7 cellular contexts compared by ENCODE assay signal in the genomic region with DNA sequence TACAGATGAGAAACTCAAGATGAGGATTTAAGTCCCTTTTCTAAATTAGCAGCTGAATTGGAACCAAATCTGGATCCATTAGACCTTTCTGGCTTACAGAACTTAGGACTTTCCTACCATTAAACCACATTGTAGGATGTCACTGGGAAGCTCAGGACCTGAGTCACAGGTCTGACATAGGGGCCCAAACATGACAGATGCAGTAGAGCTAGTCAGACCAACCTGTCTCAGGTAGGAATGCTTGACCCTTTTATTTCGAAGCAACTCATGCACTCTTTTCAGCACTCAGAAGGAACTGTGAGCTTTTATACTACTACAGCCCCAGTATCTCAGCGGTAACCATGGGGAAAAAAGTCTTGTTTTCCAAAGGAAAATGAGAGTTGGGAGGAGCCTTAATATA. TPM values are rescaled to one million over a fixed set of nuclear protein-coding genes. Genes with fewer than 3 reads are reported as not detected.
DNase-seq lines count a peak whose midpoint lies in the region; ATAC-seq, FAIRE-seq and TF ChIP-seq lines count a peak whose summit lies in the region.
"Had no signal": no experiment of that assay in that cellular context is flagged by ENCODE, and none has a peak within 500 bp of the region (broad histone marks: within the 10 kb centered on the region; RNA-seq: fewer than 3 reads in every experiment).

No MANE protein-coding gene starts in this region.

- no peak for TF ChIP-seq POLR2A in IMR-90 (IDR thresholded peaks at IDR 0.05; ENCODE audit: low read depth, low read length)
- TF ChIP-seq POLR2A in GM12878 (IDR thresholded peaks at IDR 0.05; ENCODE audit: low read depth, low read length), result no peak

- 80% methylated on average over 1 of the region's 2 CpGs; no CpG with 5 or more reads in 1 of the 2 experiments for WGBS in IMR-90 (ENCODE audit: extremely low coverage in 2 of 2, insufficient read length in 1 of 2), 2 experiments
- WGBS in GM12878 (ENCODE audit: insufficient coverage, insufficient replicate concordance, low lambda C conversion rate, missing lambda C conversion rate), result 93% methylated on average over 2 of the region's 2 CpGs
- WGBS in pancreas, 2 donors, result 63 to 75% methylated on average over 2 of the region's 2 CpGs

- no peak overlapping the region for H4K5ac ChIP-seq in IMR-90 (ENCODE audit: low read depth, low read length)

- no peak overlapping the region for H2AFZ ChIP-seq in IMR-90 (replicated peaks; ENCODE audit: low read length, poor library complexity)
- no peak overlapping the region for H2AFZ ChIP-seq in GM12878 (ENCODE audit: control insufficient read depth, low read depth, low read length)

- no peak for TF ChIP-seq EP300 in GM12878 (IDR thresholded peaks at IDR 0.05; ENCODE audit: borderline replicate concordance in 1 of 2, control insufficient read depth in 1 of 2, low read depth in 2 of 2, low read length in 2 of 2)

- SMC1A ChIA-PET in GM12878 (lab: Charles Lee; ENCODE audit: uncharacterized antibody, unreplicated experiment), result interaction anchor here (0.7 to 2.0 kb wide), 6 partner anchors 9 to 187 kb away, joined by 3 to 10 read pairs (median 4); a partner anchor contains a TSS

- peaks cover 8% of the 10 kb centered on the region; the same call in 1 of the 2 replicates for H3K9me1 ChIP-seq in IMR-90 (ENCODE audit: insufficient read depth, low read length)

- no peak for DNase-seq in IMR-90
- DNase-seq in GM12878 (ENCODE audit: low read depth, low spot score), result no peak
- DNase-seq in pancreas, result no peak
- no peak for DNase-seq in NCI-H2171 (lab: John Stamatoyannopoulos, UW)
- no peak for DNase-seq in SW480 (ENCODE audit: low spot score)
- no peak for DNase-seq in activated T-cell treated with anti-CD3 and anti-CD28 coated beads, Interleukin-2, amount 50 U/mL, for 1 hour
- DNase-seq: NCI-H1694 had no signal

- H2AK5ac ChIP-seq in IMR-90 (ENCODE audit: low read depth, low read length), result no peak overlapping the region

- BruUV-seq in IMR-90 (replicated peaks; lab: Mats Ljungman, UMichigan) (no TSS peak), GM12878 (replicated peaks; lab: Mats Ljungman, UMichigan) (no TSS peak)

- POLR2A ChIA-PET in IMR-90 (lab: Charles Lee; ENCODE audit: unreplicated experiment), result no interaction called here
- POLR2A ChIA-PET in GM12878 (lab: Charles Lee), result interaction anchor here (0.5 to 2.2 kb wide), 9 partner anchors 12 to 757 kb away, joined by 3 to 11 read pairs (median 5); a partner anchor contains a TSS

- no peak overlapping the region for H3K4me2 ChIP-seq in IMR-90 (ENCODE audit: low read depth, low read length)
- H3K4me2 ChIP-seq in GM12878 (ENCODE audit: control insufficient read depth, insufficient read depth), result peak overlapping the region; percentile 78

- CTCF ChIA-PET in IMR-90 (lab: Yijun Ruan, JAX) (interaction anchor here (1.1 kb wide), 1 partner anchor 187 kb away, joined by 3 read pairs; no protein-coding TSS in a partner anchor), GM12878 (lab: Yijun Ruan, JAX) (interaction anchor here (0.6 to 3.6 kb wide), 13 partner anchors 8 to 230 kb away, joined by 3 to 35 read pairs (median 4); a partner anchor contains a TSS)

- in situ Hi-C loops in IMR-90 (cut with MboI; ENCODE audit: low sequenced_read_pairs) (no loop called here), GM12878 (cut with MboI) (no loop called here)

- H3K27me3 ChIP-seq in IMR-90 (ENCODE audit: control insufficient read depth, insufficient read depth, low read length) (no peaks in the 10 kb centered on the region), GM12878 (replicated peaks in 1 of 2; ENCODE audit: control insufficient read depth in 2 of 2, insufficient read depth in 2 of 2, low read length in 1 of 2) (no peaks in the 10 kb centered on the region), pancreas (no peaks in the 10 kb centered on the region)

- no peak overlapping the region for H3K27ac ChIP-seq in IMR-90 (ENCODE audit: insufficient read depth, low read length)
- peak overlapping the region; percentile 83 for H3K27ac ChIP-seq in GM12878 (ENCODE audit: control insufficient read depth, insufficient read depth)
- peak overlapping the region; percentile 85 to 89 (median 86) for H3K27ac ChIP-seq in pancreas

- FAIRE-seq in GM12878 (lab: Jason Lieb, UNC), result no peak
- no peak for FAIRE-seq in pancreas (lab: Jason Lieb, UNC)

- dilution Hi-C loops in IMR-90 (cut with HindIII; ENCODE audit: low sequenced_read_pairs, unreplicated experiment), result no loop called here

- H3K4me3 ChIP-seq in IMR-90 (ENCODE audit: insufficient read depth, low read depth, low read length) (no peak overlapping the region), GM12878 (peak overlapping the region; percentile 34), pancreas (peak overlapping the region in 1 of 4 donors; percentile 8)

- H4K8ac ChIP-seq in IMR-90 (ENCODE audit: low read depth in 2 of 2, low read length in 2 of 2), result 0 out of 4 replicates have a peak overlapping the region, but pooled peaks of 1 of the 2 experiments have one; percentile 89

- H3K79me2 ChIP-seq in GM12878 (ENCODE audit: control insufficient read depth, insufficient read depth, low read length), result peaks cover 43% of the 10 kb centered on the region

- intact Hi-C loops in IMR-90 (cut with micrococcal nuclease) (loop anchor here (1.0 kb wide), 1 partner anchor 187 kb away; no protein-coding TSS in a partner anchor), GM12878 (cut with micrococcal nuclease; ENCODE audit: unreplicated experiment) (loop anchor here (5.0 to 10.0 kb wide), 3 partner anchors 164 to 294 kb away; a partner anchor contains a TSS), pancreas (cut with DNase I) (loop anchor here in 1 of 3 donors (10.0 kb wide), 1 partner anchor 186 kb away; no protein-coding TSS in a partner anchor)

- no peak overlapping the region for H4K91ac ChIP-seq in IMR-90 (ENCODE audit: insufficient read depth, low read depth, low read length)

- H2BK15ac ChIP-seq in IMR-90 (ENCODE audit: low read depth, low read length), result no peak overlapping the region

- H2BK120ac ChIP-seq in IMR-90 (ENCODE audit: low read depth, low read length), result no peak overlapping the region

- H3K4ac ChIP-seq in IMR-90 (ENCODE audit: low read depth, low read length), result no peak overlapping the region

- H3K4me1 ChIP-seq in IMR-90 (ENCODE audit: control insufficient read depth, insufficient read depth, low read length) (peaks cover 12% of the 10 kb centered on the region), GM12878 (ENCODE audit: control insufficient read depth, insufficient read depth, low read length) (peaks cover 48% of the 10 kb centered on the region), pancreas (peaks cover 27 to 47% (median 30%) of the 10 kb centered on the region in 3 donors)

- H3K18ac ChIP-seq in IMR-90 (ENCODE audit: low read depth, low read length), result no peak overlapping the region

- H4K20me1 ChIP-seq in IMR-90 (ENCODE audit: insufficient read depth, low read length) (peaks cover 22% of the 10 kb centered on the region), GM12878 (ENCODE audit: control insufficient read depth, insufficient read depth) (no peaks in the 10 kb centered on the region)

- H3K56ac ChIP-seq in IMR-90 (ENCODE audit: extremely low read depth, insufficient read depth, low read length), result no peak overlapping the region

- no peak overlapping the region for H2BK20ac ChIP-seq in IMR-90 (ENCODE audit: low read depth, low read length)

- H3K23ac ChIP-seq in IMR-90 (ENCODE audit: low read depth, low read length), result no peak overlapping the region

- TF ChIP-seq CTCF in IMR-90 (conservative IDR thresholded peaks at IDR 0.05; ENCODE audit: low read depth, low read length) (no peak), GM12878 (IDR thresholded peaks at IDR 0.05 in 2 of 3, conservative IDR thresholded peaks at IDR 0.05 in 1 of 3; ENCODE audit: control insufficient read depth in 2 of 3, extremely low read depth in 1 of 3, insufficient read depth in 1 of 3, low read depth in 3 of 3, low read length in 3 of 3) (no peak), pancreas (IDR thresholded peaks at IDR 0.05) (no peak)

- H3K79me1 ChIP-seq in IMR-90 (ENCODE audit: low read depth in 1 of 2, low read length in 2 of 2), result peaks cover 12 to 63% of the 10 kb centered on the region in 2 experiments

- no peak for ATAC-seq in IMR-90 (ENCODE audit: low read depth)
- ATAC-seq in GM12878, result no peak
- ATAC-seq in pancreas, result no peak

- no peak for TF ChIP-seq RAD21 in IMR-90 (IDR thresholded peaks at IDR 0.05; ENCODE audit: low read length)
- no peak for TF ChIP-seq RAD21 in GM12878 (IDR thresholded peaks at IDR 0.05; ENCODE audit: insufficient read depth, low read depth, low read length)

- H3K9ac ChIP-seq in IMR-90 (ENCODE audit: low read depth, low read length) (no peak overlapping the region), GM12878 (ENCODE audit: control insufficient read depth, insufficient read depth, low read length) (peak overlapping the region; percentile 18; the same call in 1 of the 2 replicates)

- no peaks in the 10 kb centered on the region for H3K9me3 ChIP-seq in IMR-90 (ENCODE audit: control insufficient read depth, insufficient read depth, low read length)
- H3K9me3 ChIP-seq in GM12878 (replicated peaks; ENCODE audit: control insufficient read depth, insufficient read depth, low read length), result no peaks in the 10 kb centered on the region
- H3K9me3 ChIP-seq in pancreas, result no peaks in the 10 kb centered on the region

- RAD21 ChIA-PET in GM12878 (lab: Charles Lee; ENCODE audit: unreplicated experiment), result interaction anchor here (0.5 to 2.3 kb wide), 11 partner anchors 10 to 189 kb away, joined by 3 to 12 read pairs (median 4); no protein-coding TSS in a partner anchor

- H3K36me3 ChIP-seq in IMR-90 (ENCODE audit: control insufficient read depth, insufficient read depth, low read length), result peaks cover 26% of the 10 kb centered on the region
- peaks cover 5 to 19% of the 10 kb centered on the region in 2 experiments for H3K36me3 ChIP-seq in GM12878 (ENCODE audit: control insufficient read depth in 2 of 2, insufficient read depth in 2 of 2, low read length in 1 of 2)
- peaks cover 0 to 2% (median 0%) of the 10 kb centered on the region in 3 donors for H3K36me3 ChIP-seq in pancreas

- H2BK5ac ChIP-seq in IMR-90 (ENCODE audit: low read depth, low read length, poor library complexity, severe bottlenecking), result peak overlapping the region; percentile 21

- H2AK9ac ChIP-seq in IMR-90 (replicated peaks; ENCODE audit: low read depth, low read length, poor library complexity), result no peak overlapping the region

- no peak overlapping the region for H3K14ac ChIP-seq in IMR-90 (replicated peaks; ENCODE audit: low read depth, low read length)

RNA-seq across cellular contexts. Expression of a gene that starts 2.5 kb away (rescaled TPM):
- total RNA-seq in IMR-90 (2012; rRNA removed), result 15.6 and 18.5 TPM in 2 replicates
- polyA plus RNA-seq in IMR-90 (2012; rRNA removed), result 60.8 and 71.1 TPM in 2 replicates
- 84.6 and 99.1 TPM in 2 replicates for polyA plus RNA-seq in IMR-90 (2012; cell fraction: cytosol; rRNA removed)
- 302 and 389 TPM in 2 replicates for polyA plus RNA-seq in IMR-90 (2012; cell fraction: nucleus; rRNA removed; ENCODE audit: low replicate concordance)
- 10.2 and 10.5 TPM in 2 replicates for total RNA-seq in GM12878 (2013; cell fraction: nucleolus; rRNA removed)
- 25.7 and 31.0 TPM in 2 replicates for total RNA-seq in GM12878 (2014; rRNA removed)
- total RNA-seq in GM12878 (2014; rRNA removed; fragmentation: Illumina TruSeq; extraction: Trizol), result 11.9 and 12.1 TPM in 2 replicates
- total RNA-seq in GM12878 (2021), result 27.6 and 30.3 TPM in 2 replicates
- polyA plus RNA-seq in GM12878 (2011; ENCODE audit: low read depth), result 18.3 TPM
- 15.0 and 22.3 TPM in 2 replicates for polyA plus RNA-seq in GM12878 (2011; rRNA removed)
- polyA plus RNA-seq in GM12878 (2011; cell fraction: cytosol; rRNA removed), result 29.7 and 37.0 TPM in 2 replicates
- polyA plus RNA-seq in GM12878 (2011; cell fraction: nucleus; rRNA removed), result 63.9 and 79.7 TPM in 2 replicates
- polyA plus RNA-seq in GM12878 (2012), result 29.2 and 29.8 TPM in 2 replicates
- polyA plus RNA-seq in GM12878 (2014; fragmentation: Illumina TruSeq; extraction: Trizol), result 14.1 and 15.1 TPM in 2 replicates
- 10 to 100 TPM in 1 of 2 experiments, 1 to 10 TPM in 1; 8.0 to 12.8 TPM for polyA plus RNA-seq in GM12878 (2014; fragmentation: Nextera tagmentation; extraction: Ambion mirVana)
- 44.4 and 50.8 TPM in 2 replicates for polyA plus RNA-seq in GM12878 (2014; rRNA removed)
- polyA plus RNA-seq in GM12878 (2016; fragmentation: Nextera tagmentation; extraction: Ambion mirVana), result 10 to 100 TPM; 26.4 to 28.4 TPM
- polyA minus RNA-seq in GM12878 (2011; rRNA and poly(A)+ RNA removed), result 6.9 and 10.0 TPM in 2 replicates
- polyA minus RNA-seq in GM12878 (2011; cell fraction: cytosol; rRNA and poly(A)+ RNA removed), result 3.6 and 5.7 TPM in 2 replicates
- 9.4 and 16.1 TPM in 2 replicates for polyA minus RNA-seq in GM12878 (2011; cell fraction: nucleus; rRNA and poly(A)+ RNA removed)
- total RNA-seq in pancreas, result 10 to 100 TPM; 34.5 to 43.1 (median 37.7) TPM
- 100 to 1,000 TPM; 125 to 160 TPM for polyA plus RNA-seq in pancreas

RNA-seq across cellular contexts. Expression of a gene that starts 2.6 kb away (rescaled TPM):
- total RNA-seq in IMR-90 (2012; rRNA removed) (115 and 116 TPM in 2 replicates), GM12878 (2014; rRNA removed) (190 and 251 TPM in 2 replicates), GM12878 (2014; rRNA removed; fragmentation: Illumina TruSeq; extraction: Trizol) (221 and 242 TPM in 2 replicates), GM12878 (2021) (259 and 261 TPM in 2 replicates), pancreas (100 to 1,000 TPM in 4 of 6 donors, 10 to 100 TPM in 2; 77.8 to 153 (median 127) TPM)
- polyA plus RNA-seq in IMR-90 (2012; rRNA removed) (239 and 277 TPM in 2 replicates), GM12878 (2011; rRNA removed) (171 and 256 TPM in 2 replicates), GM12878 (2014; fragmentation: Illumina TruSeq; extraction: Trizol) (157 and 248 TPM in 2 replicates), GM12878 (2014; fragmentation: Nextera tagmentation; extraction: Ambion mirVana) (100 to 1,000 TPM in 1 of 2 experiments, 10 to 100 TPM in 1; 30.9 to 106 TPM), GM12878 (2014; rRNA removed) (414 and 449 TPM in 2 replicates), GM12878 (2016; fragmentation: Nextera tagmentation; extraction: Ambion mirVana) (100 to 1,000 TPM; 529 to 584 TPM), pancreas (100 to 1,000 TPM in 1 of 2 donors, 10 to 100 TPM in 1; 98.6 to 134 TPM)
- polyA plus RNA-seq in IMR-90 (2012; cell fraction: cytosol; rRNA removed), result 256 and 277 TPM in 2 replicates
- 79.4 and 122 TPM in 2 replicates for polyA plus RNA-seq in IMR-90 (2012; cell fraction: nucleus; rRNA removed; ENCODE audit: low replicate concordance)
- total RNA-seq in GM12878 (2013; cell fraction: nucleolus; rRNA removed), result 23.2 and 24.5 TPM in 2 replicates
- polyA plus RNA-seq in GM12878 (2011; ENCODE audit: low read depth), result 42.5 TPM
- 352 and 401 TPM in 2 replicates for polyA plus RNA-seq in GM12878 (2011; cell fraction: cytosol; rRNA removed)
- polyA plus RNA-seq in GM12878 (2011; cell fraction: nucleus; rRNA removed), result 123 and 139 TPM in 2 replicates
- polyA plus RNA-seq in GM12878 (2012), result 120 and 141 TPM in 2 replicates
- polyA minus RNA-seq in GM12878 (2011; rRNA and poly(A)+ RNA removed), result 114 and 144 TPM in 2 replicates
- polyA minus RNA-seq in GM12878 (2011; cell fraction: cytosol; rRNA and poly(A)+ RNA removed), result 60.1 and 62.4 TPM in 2 replicates
- polyA minus RNA-seq in GM12878 (2011; cell fraction: nucleus; rRNA and poly(A)+ RNA removed), result 28.7 and 43.0 TPM in 2 replicates

RNA-seq across cellular contexts. Expression of a gene that starts 10.7 kb away (rescaled TPM):
- total RNA-seq in IMR-90 (2012; rRNA removed), result 5.6 and 7.3 TPM in 2 replicates
- 12.9 and 14.5 TPM in 2 replicates for polyA plus RNA-seq in IMR-90 (2012; rRNA removed)
- polyA plus RNA-seq in IMR-90 (2012; cell fraction: cytosol; rRNA removed), result 12.4 and 23.8 TPM in 2 replicates
- polyA plus RNA-seq in IMR-90 (2012; cell fraction: nucleus; rRNA removed; ENCODE audit: low replicate concordance), result 46.2 and 104 TPM in 2 replicates
- 14.3 and 15.7 TPM in 2 replicates for total RNA-seq in GM12878 (2013; cell fraction: nucleolus; rRNA removed)
- 26.9 and 27.4 TPM in 2 replicates for total RNA-seq in GM12878 (2014; rRNA removed)
- total RNA-seq in GM12878 (2014; rRNA removed; fragmentation: Illumina TruSeq; extraction: Trizol), result 3.5 and 3.8 TPM in 2 replicates
- 20.5 and 26.7 TPM in 2 replicates for total RNA-seq in GM12878 (2021)
- polyA plus RNA-seq in GM12878 (2011; ENCODE audit: low read depth), result 2.8 TPM
- polyA plus RNA-seq in GM12878 (2011; rRNA removed), result 4.1 and 13.3 TPM in 2 replicates
- polyA plus RNA-seq in GM12878 (2011; cell fraction: cytosol; rRNA removed), result 13.5 and 26.2 TPM in 2 replicates
- 63.9 and 69.4 TPM in 2 replicates for polyA plus RNA-seq in GM12878 (2011; cell fraction: nucleus; rRNA removed)
- 14.0 and 14.1 TPM in 2 replicates for polyA plus RNA-seq in GM12878 (2012)
- 0.79 and 1.7 TPM in 2 replicates for polyA plus RNA-seq in GM12878 (2014; fragmentation: Illumina TruSeq; extraction: Trizol)
- polyA plus RNA-seq in GM12878 (2014; fragmentation: Nextera tagmentation; extraction: Ambion mirVana), result under 1 TPM; 0.24 to 0.93 TPM
- 29.8 and 36.2 TPM in 2 replicates for polyA plus RNA-seq in GM12878 (2014; rRNA removed)
- polyA plus RNA-seq in GM12878 (2016; fragmentation: Nextera tagmentation; extraction: Ambion mirVana), result 10 to 100 TPM; 13.7 to 15.5 TPM
- 3.0 and 7.4 TPM in 2 replicates for polyA minus RNA-seq in GM12878 (2011; rRNA and poly(A)+ RNA removed)
- polyA minus RNA-seq in GM12878 (2011; cell fraction: cytosol; rRNA and poly(A)+ RNA removed), result 3.8 and 6.5 TPM in 2 replicates
- polyA minus RNA-seq in GM12878 (2011; cell fraction: nucleus; rRNA and poly(A)+ RNA removed), result 9.9 and 20.9 TPM in 2 replicates
- 1 to 10 TPM; 3.0 to 7.1 (median 5.4) TPM for total RNA-seq in pancreas
- polyA plus RNA-seq in pancreas, result 10 to 100 TPM; 34.2 to 55.0 TPM

RNA-seq across cellular contexts. Expression of a gene that starts 50.5 kb away (rescaled TPM):
- total RNA-seq in IMR-90 (2012; rRNA removed), result 164 and 303 TPM in 2 replicates
- 251 and 253 TPM in 2 replicates for polyA plus RNA-seq in IMR-90 (2012; rRNA removed)
- polyA plus RNA-seq in IMR-90 (2012; cell fraction: cytosol; rRNA removed), result 241 and 386 TPM in 2 replicates
- polyA plus RNA-seq in IMR-90 (2012; cell fraction: nucleus; rRNA removed; ENCODE audit: low replicate concordance), result 123 and 180 TPM in 2 replicates
- total RNA-seq in GM12878 (2013; cell fraction: nucleolus; rRNA removed), result 195 and 213 TPM in 2 replicates
- total RNA-seq in GM12878 (2014; rRNA removed), result 184 and 207 TPM in 2 replicates
- 98.9 and 112 TPM in 2 replicates for total RNA-seq in GM12878 (2014; rRNA removed; fragmentation: Illumina TruSeq; extraction: Trizol)
- 117 and 121 TPM in 2 replicates for total RNA-seq in GM12878 (2021)
- polyA plus RNA-seq in GM12878 (2011; ENCODE audit: low read depth), result 35.5 TPM
- polyA plus RNA-seq in GM12878 (2011; rRNA removed), result 55.9 and 104 TPM in 2 replicates
- 273 and 308 TPM in 2 replicates for polyA plus RNA-seq in GM12878 (2011; cell fraction: cytosol; rRNA removed)
- polyA plus RNA-seq in GM12878 (2011; cell fraction: nucleus; rRNA removed), result 210 and 234 TPM in 2 replicates
- 139 and 151 TPM in 2 replicates for polyA plus RNA-seq in GM12878 (2012)
- polyA plus RNA-seq in GM12878 (2014; fragmentation: Illumina TruSeq; extraction: Trizol), result 84.1 and 178 TPM in 2 replicates
- polyA plus RNA-seq in GM12878 (2014; fragmentation: Nextera tagmentation; extraction: Ambion mirVana), result 10 to 100 TPM in 1 of 2 experiments, 1 to 10 TPM in 1; 2.4 to 11.4 TPM
- polyA plus RNA-seq in GM12878 (2014; rRNA removed), result 179 and 230 TPM in 2 replicates
- polyA plus RNA-seq in GM12878 (2016; fragmentation: Nextera tagmentation; extraction: Ambion mirVana), result 100 to 1,000 TPM; 252 to 264 TPM
- 197 and 327 TPM in 2 replicates for polyA minus RNA-seq in GM12878 (2011; rRNA and poly(A)+ RNA removed)
- polyA minus RNA-seq in GM12878 (2011; cell fraction: cytosol; rRNA and poly(A)+ RNA removed), result 100 and 110 TPM in 2 replicates
- 69.0 and 97.6 TPM in 2 replicates for polyA minus RNA-seq in GM12878 (2011; cell fraction: nucleus; rRNA and poly(A)+ RNA removed)
- total RNA-seq in pancreas, result 100 to 1,000 TPM in 2 of 6 donors, 10 to 100 TPM in 4; 71.1 to 128 (median 92.6) TPM
- 100 to 1,000 TPM in 1 of 2 donors, 10 to 100 TPM in 1; 80.7 to 110 TPM for polyA plus RNA-seq in pancreas

RNA-seq across cellular contexts. Expression of a gene that starts 56.8 kb away (rescaled TPM):
- total RNA-seq in IMR-90 (2012; rRNA removed) (1.1 TPM in 2 replicates), GM12878 (2014; rRNA removed) (56.5 and 68.1 TPM in 2 replicates), GM12878 (2014; rRNA removed; fragmentation: Illumina TruSeq; extraction: Trizol) (25.1 and 30.4 TPM in 2 replicates), GM12878 (2021) (65.6 and 72.9 TPM in 2 replicates), pancreas (10 to 100 TPM in 4 of 6 donors, 1 to 10 TPM in 2; 7.0 to 15.7 (median 11.3) TPM)
- polyA plus RNA-seq in IMR-90 (2012; rRNA removed) (6.5 and 7.6 TPM in 2 replicates), GM12878 (2011; rRNA removed) (28.8 and 57.1 TPM in 2 replicates), GM12878 (2014; fragmentation: Illumina TruSeq; extraction: Trizol) (4.4 and 35.8 TPM in 2 replicates), GM12878 (2014; fragmentation: Nextera tagmentation; extraction: Ambion mirVana) (1 to 10 TPM in 1 of 2 experiments, under 1 TPM in 1; 0.19 to 1.3 TPM), GM12878 (2014; rRNA removed) (88.7 and 91.9 TPM in 2 replicates), GM12878 (2016; fragmentation: Nextera tagmentation; extraction: Ambion mirVana) (10 to 100 TPM; 53.6 to 56.0 TPM), pancreas (10 to 100 TPM; 24.7 to 30.9 TPM)
- 8.3 and 12.9 TPM in 2 replicates for polyA plus RNA-seq in IMR-90 (2012; cell fraction: cytosol; rRNA removed)
- 12.4 and 21.2 TPM in 2 replicates for polyA plus RNA-seq in IMR-90 (2012; cell fraction: nucleus; rRNA removed; ENCODE audit: low replicate concordance)
- 111 and 131 TPM in 2 replicates for total RNA-seq in GM12878 (2013; cell fraction: nucleolus; rRNA removed)
- polyA plus RNA-seq in GM12878 (2011; ENCODE audit: low read depth), result 6.4 TPM
- 90.6 and 104 TPM in 2 replicates for polyA plus RNA-seq in GM12878 (2011; cell fraction: cytosol; rRNA removed)
- 281 and 299 TPM in 2 replicates for polyA plus RNA-seq in GM12878 (2011; cell fraction: nucleus; rRNA removed)
- polyA plus RNA-seq in GM12878 (2012), result 30.7 and 40.7 TPM in 2 replicates
- 40.5 and 82.2 TPM in 2 replicates for polyA minus RNA-seq in GM12878 (2011; rRNA and poly(A)+ RNA removed)
- polyA minus RNA-seq in GM12878 (2011; cell fraction: cytosol; rRNA and poly(A)+ RNA removed), result 26.2 and 29.3 TPM in 2 replicates
- 52.3 and 74.0 TPM in 2 replicates for polyA minus RNA-seq in GM12878 (2011; cell fraction: nucleus; rRNA and poly(A)+ RNA removed)
